In the genomic region with DNA sequence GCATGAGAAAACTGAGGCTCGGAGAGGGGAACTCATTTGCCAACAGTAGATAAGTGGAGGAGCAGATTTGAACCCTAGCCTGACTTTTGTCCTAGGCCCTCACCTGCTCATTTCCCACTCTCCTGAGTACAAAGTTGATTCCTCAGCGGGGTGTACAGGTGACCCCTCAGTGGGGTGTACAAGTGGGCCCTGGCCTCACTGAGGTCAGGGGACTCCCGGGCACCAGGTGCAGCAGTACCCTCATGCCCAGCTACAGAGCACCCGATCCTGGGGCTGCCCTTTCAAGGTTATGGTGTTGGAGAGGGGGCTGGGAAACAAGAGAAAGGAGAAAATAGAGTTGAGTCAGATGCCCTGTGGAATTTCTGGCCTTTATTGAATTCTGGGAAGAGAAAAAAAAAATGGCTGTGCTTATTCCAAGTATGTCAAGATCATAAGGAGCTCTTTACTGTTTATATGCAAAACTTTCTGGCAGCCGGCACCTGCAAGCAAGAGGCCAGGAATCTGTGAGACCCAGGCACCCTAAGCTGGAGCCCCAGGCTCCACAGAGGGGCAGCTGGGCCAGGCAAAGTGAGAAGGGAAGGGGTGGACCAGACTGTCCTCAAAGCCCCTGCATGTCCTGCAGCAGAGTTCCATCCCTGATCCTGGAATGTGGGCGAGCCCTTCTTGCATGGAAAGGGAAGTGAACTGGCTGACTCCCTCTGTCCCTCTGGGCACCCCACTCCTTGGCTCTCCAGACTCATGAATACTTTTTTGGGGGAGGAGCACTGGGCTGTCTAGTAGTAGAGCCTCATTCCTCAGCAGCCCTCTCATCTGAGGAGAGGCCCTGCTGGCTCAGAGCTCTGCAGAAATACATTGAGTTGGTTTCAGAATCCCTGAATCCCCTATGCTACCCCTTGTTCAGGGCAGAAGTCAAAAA, we compare ENCODE assay signal across 12 cellular contexts. TPM values are rescaled to one million over a fixed set of nuclear protein-coding genes. Genes with fewer than 3 reads are reported as not detected.
DNase-seq lines count a peak whose midpoint lies in the region; ATAC-seq and TF ChIP-seq lines count a peak whose summit lies in the region.
"Had no signal": no experiment of that assay in that cellular context is flagged by ENCODE, and none has a peak within 500 bp of the region (broad histone marks: within the 10 kb centered on the region; RNA-seq: fewer than 3 reads in every experiment).

No MANE protein-coding gene starts in this region.

- ATAC-seq in activated T-helper 17 cell treated with anti-CD3 and anti-CD28 coated beads, Interleukin-2, amount 50 U/mL, for 72 hours (replicated peaks), result no peak
- ATAC-seq in HG02571 (IDR thresholded peaks at IDR 0.05; ENCODE audit: unreplicated experiment), result no peak

- peak overlapping the region; percentile 85 for H2BK120ac ChIP-seq in neuronal stem cell (ENCODE audit: low read depth, low read length)

- CTCF ChIA-PET in PC-9 (lab: Charles Lee), result interaction anchor here (1.0 kb wide), 4 partner anchors 13 to 34 kb away, joined by 3 to 5 read pairs (median 4); no protein-coding TSS in a partner anchor

- H3K4me1 ChIP-seq in PC-9 (replicated peaks; ENCODE audit: insufficient read depth), result peaks cover 97% of the 10 kb centered on the region
- H3K4me1 ChIP-seq in esophagus squamous epithelium, result peaks cover 54 to 95% (median 75%) of the 10 kb centered on the region in 3 donors
- H3K4me1 ChIP-seq in neuronal stem cell (ENCODE audit: control insufficient read depth in 2 of 2, insufficient read depth in 1 of 2, low read depth in 1 of 2, low read length in 2 of 2), result peaks cover 32 to 53% of the 10 kb centered on the region in 2 donors

- H3K9ac ChIP-seq in neuronal stem cell (ENCODE audit: low read depth, low read length, poor library complexity), result no peak overlapping the region

- no peaks in the 10 kb centered on the region for H3K27me3 ChIP-seq in PC-9 (ENCODE audit: insufficient read depth, low read depth)
- no peaks in the 10 kb centered on the region for H3K27me3 ChIP-seq in esophagus squamous epithelium
- no peaks in the 10 kb centered on the region for H3K27me3 ChIP-seq in neuronal stem cell (ENCODE audit: control insufficient read depth in 3 of 3, insufficient read depth in 3 of 3, low read depth in 1 of 3, low read length in 3 of 3)

- H3K36me3 Mint-ChIP-seq in activated T-helper 17 cell treated with anti-CD3 and anti-CD28 coated beads, Interleukin-2, amount 50 U/mL, for 72 hours (ENCODE audit: low read depth), result no peaks in the 10 kb centered on the region
- H3K36me3 Mint-ChIP-seq: CD4-positive, alpha-beta memory T cell; memory B cell had no signal

- peak overlapping the region; percentile 14 for H2BK12ac ChIP-seq in neuronal stem cell (ENCODE audit: low read length)

- peak overlapping the region; percentile 97 for H3K27ac ChIP-seq in PC-9
- H3K27ac ChIP-seq in esophagus squamous epithelium, result peak overlapping the region; percentile 65 to 84 (median 80)
- peak overlapping the region; percentile 2 for H3K27ac ChIP-seq in neuronal stem cell (replicated peaks; ENCODE audit: low read length)

- POLR2A ChIA-PET in PC-9 (lab: Charles Lee; ENCODE audit: unreplicated experiment), result interaction anchor here (0.5 to 2.1 kb wide), 19 partner anchors 11 to 158 kb away, joined by 3 to 42 read pairs (median 8); partner anchors contain the start of gene AMOTL2

- intact Hi-C loops in PC-9 (cut with micrococcal nuclease; ENCODE audit: unreplicated experiment) (loop anchor here (1.0 kb wide), 3 partner anchors 19 to 43 kb away; partner anchors contain the start of gene AMOTL2), esophagus squamous epithelium (cut with DNase I) (no loop called here)

- 59 to 61% methylated on average over 4 to 6 of the region's 6 CpGs for WGBS in esophagus squamous epithelium, 2 donors
- WGBS in neuronal stem cell (ENCODE audit: extremely low coverage in 2 of 2, insufficient read length in 2 of 2, insufficient replicate concordance in 1 of 2), 2 donors, result no CpG with 5 or more reads among the region's 6 CpGs

- H3K9me3 ChIP-seq in PC-9 (ENCODE audit: insufficient read depth, low read depth) (no peaks in the 10 kb centered on the region), esophagus squamous epithelium (no peaks in the 10 kb centered on the region), neuronal stem cell (replicated peaks in 1 of 2; ENCODE audit: control insufficient read depth in 2 of 2, insufficient read depth in 1 of 2, low read depth in 1 of 2, low read length in 2 of 2) (no peaks in the 10 kb centered on the region)

- H3F3A ChIP-seq in PC-9 (ENCODE audit: insufficient read depth, low read depth), result peaks cover 85% of the 10 kb centered on the region

- H3K4ac ChIP-seq in neuronal stem cell (ENCODE audit: low read length), result no peak overlapping the region

- DNase-seq in AG09309 (ENCODE audit: low read depth) (peak; percentile 70), PC-9 (peak; percentile 84 to 85), esophagus squamous epithelium (lab: John Stamatoyannopoulos, UW) (no peak), neuronal stem cell (ENCODE audit: low spot score) (no peak), NCI-H187 (lab: John Stamatoyannopoulos, UW) (no peak), NCI-H69 (lab: John Stamatoyannopoulos, UW) (no peak)
- DNase-seq: activated CD4-positive, alpha-beta T cell treated with anti-CD3 and anti-CD28 coated beads, Interleukin-2, amount 10 ng/mL, durations not matched to agents 7 days and 5 days; CD4-positive, alpha-beta memory T cell; NCI-H510A had no signal

- H3K4me3 ChIP-seq in AG09309 (ENCODE audit: control insufficient read depth, low read depth, low read length) (no peak overlapping the region), PC-9 (peak overlapping the region; percentile 51), esophagus squamous epithelium (no peak overlapping the region), neuronal stem cell (ENCODE audit: low read length in 2 of 2) (no peak overlapping the region)

- peak overlapping the region; percentile 77 for H3K4me2 ChIP-seq in PC-9
- H3K4me2 ChIP-seq in neuronal stem cell (ENCODE audit: insufficient read depth, low read length, poor library complexity, severe bottlenecking), result no peak overlapping the region

- no peak overlapping the region for H3K23ac ChIP-seq in neuronal stem cell (ENCODE audit: low read depth, low read length, poor library complexity)

- H3K9me3 Mint-ChIP-seq in activated T-helper 17 cell treated with anti-CD3 and anti-CD28 coated beads, Interleukin-2, amount 50 U/mL, for 72 hours, result no peaks in the 10 kb centered on the region
- H3K9me3 Mint-ChIP-seq: activated CD4-positive, alpha-beta T cell treated with anti-CD3 and anti-CD28 coated beads, Interleukin-2, amount 10 ng/mL, durations not matched to agents 7 days and 5 days; CD4-positive, alpha-beta memory T cell; memory B cell had no signal

- no peaks in the 10 kb centered on the region for H4K20me1 ChIP-seq in PC-9 (ENCODE audit: insufficient read depth)

- H3K36me3 ChIP-seq in PC-9 (ENCODE audit: low read depth) (no peaks in the 10 kb centered on the region), esophagus squamous epithelium (no peaks in the 10 kb centered on the region), neuronal stem cell (replicated peaks in 1 of 2; ENCODE audit: control insufficient read depth in 2 of 2, insufficient read depth in 2 of 2, low read length in 2 of 2) (no peaks in the 10 kb centered on the region)

- H3K79me1 ChIP-seq in neuronal stem cell (ENCODE audit: low read depth, low read length), result no peaks in the 10 kb centered on the region

- H2BK15ac ChIP-seq in neuronal stem cell (ENCODE audit: low read length), result no peak overlapping the region

- TSS peak; percentile 66 for BruUV-seq in PC-9 (replicated peaks; lab: Mats Ljungman, UMichigan)

- H3K18ac ChIP-seq in neuronal stem cell (ENCODE audit: low read length), result peak overlapping the region; percentile 86

- TF ChIP-seq POLR2A in esophagus squamous epithelium (IDR thresholded peaks at IDR 0.05), result no peak

- H3K14ac ChIP-seq in neuronal stem cell (ENCODE audit: low read length), result no peak overlapping the region

- peaks cover 4% of the 10 kb centered on the region for H3K27me3 Mint-ChIP-seq in activated T-helper 17 cell treated with anti-CD3 and anti-CD28 coated beads, Interleukin-2, amount 50 U/mL, for 72 hours

- no peak overlapping the region for H3K4me3 Mint-ChIP-seq in activated T-helper 17 cell treated with anti-CD3 and anti-CD28 coated beads, Interleukin-2, amount 50 U/mL, for 72 hours
- H3K4me3 Mint-ChIP-seq: activated CD4-positive, alpha-beta T cell treated with anti-CD3 and anti-CD28 coated beads, Interleukin-2, amount 10 ng/mL, durations not matched to agents 7 days and 5 days; CD4-positive, alpha-beta memory T cell; memory B cell had no signal

- H2AFZ ChIP-seq in PC-9 (no peak overlapping the region), neuronal stem cell (ENCODE audit: low read length) (peak overlapping the region; percentile 73)

- no peak overlapping the region for H4K8ac ChIP-seq in neuronal stem cell (ENCODE audit: low read depth, low read length)

- H3K4me1 Mint-ChIP-seq in activated T-helper 17 cell treated with anti-CD3 and anti-CD28 coated beads, Interleukin-2, amount 50 U/mL, for 72 hours, result no peaks in the 10 kb centered on the region
- H3K4me1 Mint-ChIP-seq: activated CD4-positive, alpha-beta T cell treated with anti-CD3 and anti-CD28 coated beads, Interleukin-2, amount 10 ng/mL, durations not matched to agents 7 days and 5 days; memory B cell had no signal

- no peak overlapping the region for H2BK5ac ChIP-seq in neuronal stem cell (ENCODE audit: low read length)

- no peaks in the 10 kb centered on the region for H3K9me2 ChIP-seq in PC-9 (ENCODE audit: insufficient read depth)

- H3K27ac Mint-ChIP-seq in activated T-helper 17 cell treated with anti-CD3 and anti-CD28 coated beads, Interleukin-2, amount 50 U/mL, for 72 hours, result no peak overlapping the region
- H3K27ac Mint-ChIP-seq: activated CD4-positive, alpha-beta T cell treated with anti-CD3 and anti-CD28 coated beads, Interleukin-2, amount 10 ng/mL, durations not matched to agents 7 days and 5 days; CD4-positive, alpha-beta memory T cell; memory B cell had no signal

- H3K79me2 ChIP-seq in PC-9 (ENCODE audit: low read depth), result peaks cover 8% of the 10 kb centered on the region; the same call in 1 of the 2 replicates

- no peak overlapping the region for H4K91ac ChIP-seq in neuronal stem cell (ENCODE audit: low read depth, low read length, poor library complexity)

- TF ChIP-seq CTCF in AG09309 (IDR thresholded peaks at IDR 0.05; ENCODE audit: control insufficient read depth, insufficient read depth, low read depth, low read length, missing control alignments) (no peak), PC-9 (conservative IDR thresholded peaks at IDR 0.05) (no peak), esophagus squamous epithelium (IDR thresholded peaks at IDR 0.05) (no peak)

- no peak overlapping the region for H2AK5ac ChIP-seq in neuronal stem cell (ENCODE audit: low read depth, low read length)

RNA-seq across cellular contexts. Expression of gene AMOTL2, which starts 43.1 kb away (rescaled TPM):
- 147 and 221 TPM in 2 replicates for total RNA-seq in PC-9 (2021)
- 10 to 100 TPM; 54.5 to 99.0 (median 59.1) TPM for total RNA-seq in esophagus squamous epithelium
- polyA plus RNA-seq in neuronal stem cell (2013, experiment 1 of 2), result 61.7 TPM
- polyA plus RNA-seq in neuronal stem cell (2013, experiment 2 of 2), result 60.5 TPM
- total RNA-seq in activated T-helper 17 cell treated with anti-CD3 and anti-CD28 coated beads, Interleukin-2, amount 50 U/mL, for 72 hours, result not detected
- total RNA-seq: activated CD4-positive, alpha-beta T cell treated with anti-CD3 and anti-CD28 coated beads, Interleukin-2, amount 10 ng/mL, durations not matched to agents 7 days and 5 days had no signal

Comparison
In these comparisons a context has a peak if more than half of its experiments do, and no peak if none do; other contexts are left out.
1. DNase-seq: peak in AG09309 (single experiment) and PC-9 (2 of 2); none in esophagus squamous epithelium (single experiment), neuronal stem cell (single experiment), NCI-H187 (0 of 2) and NCI-H69 (single experiment).
2. H3K27ac ChIP-seq: peak in every context shown above with its lines; median percentile 97 in PC-9; 80 in esophagus squamous epithelium; 2 in neuronal stem cell.
3. RNA of gene AMOTL2, which starts 43.1 kb away (total RNA-seq): 147 to 221 TPM in PC-9 and 54.5 to 99.0 TPM in esophagus squamous epithelium; not detected in activated T-helper 17 cell treated with anti-CD3 and anti-CD28 coated beads, Interleukin-2, amount 50 U/mL, for 72 hours; every median in the first group is over 10 times any median in the second.